14 cellular contexts compared by ENCODE assay signal in genomic region chr4:81747242-81747930, GRCh38.
DNase-seq lines count a peak whose midpoint lies in the region; ATAC-seq and FAIRE-seq lines count a peak whose summit lies in the region.
"Had no signal": no experiment of that assay in that cellular context is flagged by ENCODE, and none has a peak within 500 bp of the region (broad histone marks: within the 10 kb centered on the region; RNA-seq: fewer than 3 reads in every experiment).

No MANE protein-coding gene starts in this region.

- POLR2A ChIA-PET in CD4-positive, alpha-beta memory T cell (lab: Charles Lee; ENCODE audit: partially characterized antibody): no interaction called here

- peaks cover 4 to 5% of the 10 kb centered on the region in 2 donors for H3K4me1 ChIP-seq in small intestine (ENCODE audit: control insufficient read depth in 2 of 2, insufficient read depth in 1 of 2, low read depth in 1 of 2, low read length in 1 of 2)
- H3K4me1 ChIP-seq in CD4-positive, alpha-beta memory T cell (ENCODE audit: insufficient read depth, low read length): no peaks in the 10 kb centered on the region
- H3K4me1 ChIP-seq: pancreas had no signal

- ATAC-seq in GM18907 (IDR thresholded peaks at IDR 0.05; ENCODE audit: unreplicated experiment) (no peak), GM21825 (IDR thresholded peaks at IDR 0.05; ENCODE audit: unreplicated experiment) (no peak)
- ATAC-seq: esophagus mucosa had no signal

- H3K9me3 Mint-ChIP-seq in activated naive CD4-positive, alpha-beta T cell treated with anti-CD3 and anti-CD28 coated beads, Interleukin-2, amount 50 U/mL, for 24 hours: no peaks in the 10 kb centered on the region
- peaks cover 0 to 4% (median 0%) of the 10 kb centered on the region in 8 donors for H3K9me3 Mint-ChIP-seq in CD4-positive, alpha-beta memory T cell

- H3K27ac ChIP-seq in small intestine (ENCODE audit: low read depth in 1 of 2, low read length in 1 of 2): peak overlapping the region in 1 of 2 donors; percentile 47
- no peak overlapping the region for H3K27ac ChIP-seq in CD4-positive, alpha-beta memory T cell (ENCODE audit: low read depth, low read length)
- H3K27ac ChIP-seq: pancreas, thoracic aorta had no signal

- H3K4me3 ChIP-seq in small intestine (ENCODE audit: low read depth in 1 of 2, low read length in 2 of 2): no peak overlapping the region
- H3K4me3 ChIP-seq in CD4-positive, alpha-beta memory T cell (ENCODE audit: low read length in 2 of 2): no peak overlapping the region
- H3K4me3 ChIP-seq: pancreas, thoracic aorta had no signal

- intact Hi-C loops in CD4-positive, alpha-beta memory T cell (cut with micrococcal nuclease): no loop called here

- no peak for DNase-seq in activated naive CD4-positive, alpha-beta T cell treated with anti-CD3 and anti-CD28 coated beads, Interleukin-2, amount 50 U/mL, for 16 hours
- DNase-seq in NOMO-1 treated with dmso at 0.1 percent for 144 hours (lab: John Stamatoyannopoulos, UW; ENCODE audit: unreplicated experiment) (peak; percentile 36), glomerular endothelial cell (ENCODE audit: extremely low read depth, low read depth, low spot score) (peak; percentile 3), small intestine (peak; percentile 70)
- DNase-seq in CD4-positive, alpha-beta memory T cell: no peak
- DNase-seq: activated T-cell treated with anti-CD3 and anti-CD28 coated beads for 4 hours, KG1, NCI-H2171, pancreas had no signal

- CTCF ChIA-PET in CD4-positive, alpha-beta memory T cell (lab: Charles Lee; ENCODE audit: partially characterized antibody): interaction anchor here (0.9 kb wide), 1 partner anchor 280 kb away, joined by 3 read pairs; no protein-coding TSS in a partner anchor

- H3K27ac Mint-ChIP-seq in activated naive CD4-positive, alpha-beta T cell treated with anti-CD3 and anti-CD28 coated beads, Interleukin-2, amount 50 U/mL, for 24 hours: peak overlapping the region; percentile 3
- H3K27ac Mint-ChIP-seq in CD4-positive, alpha-beta memory T cell: peak overlapping the region in 2 of 7 donors; percentile 15 to 26

- no peak overlapping the region for H3K4me3 Mint-ChIP-seq in activated naive CD4-positive, alpha-beta T cell treated with anti-CD3 and anti-CD28 coated beads, Interleukin-2, amount 50 U/mL, for 24 hours
- H3K4me3 Mint-ChIP-seq in CD4-positive, alpha-beta memory T cell: peak overlapping the region in 1 of 8 donors; percentile 9

- H3K4me1 Mint-ChIP-seq in activated naive CD4-positive, alpha-beta T cell treated with anti-CD3 and anti-CD28 coated beads, Interleukin-2, amount 50 U/mL, for 24 hours: no peaks in the 10 kb centered on the region
- H3K4me1 Mint-ChIP-seq in CD4-positive, alpha-beta memory T cell: peaks cover 2 to 9% (median 4%) of the 10 kb centered on the region in 4 donors

- H3K27me3 Mint-ChIP-seq in activated naive CD4-positive, alpha-beta T cell treated with anti-CD3 and anti-CD28 coated beads, Interleukin-2, amount 50 U/mL, for 24 hours: no peaks in the 10 kb centered on the region
- no peaks in the 10 kb centered on the region for H3K27me3 Mint-ChIP-seq in CD4-positive, alpha-beta memory T cell

- no peaks in the 10 kb centered on the region for H3K36me3 Mint-ChIP-seq in activated naive CD4-positive, alpha-beta T cell treated with anti-CD3 and anti-CD28 coated beads, Interleukin-2, amount 50 U/mL, for 24 hours
- H3K36me3 Mint-ChIP-seq in CD4-positive, alpha-beta memory T cell: no peaks in the 10 kb centered on the region

- H3K9me3 ChIP-seq in small intestine (ENCODE audit: control insufficient read depth, low read depth): no peaks in the 10 kb centered on the region
- no peaks in the 10 kb centered on the region for H3K9me3 ChIP-seq in CD4-positive, alpha-beta memory T cell (ENCODE audit: control insufficient read depth in 1 of 2, low read length in 2 of 2)
- H3K9me3 ChIP-seq: pancreas, thoracic aorta had no signal

- WGBS in small intestine, 3 donors: 44 to 47% (median 47%) methylated on average over 2 of the region's 2 CpGs

- no peak for FAIRE-seq in small intestine (lab: Jason Lieb, UNC)
- FAIRE-seq: pancreas had no signal

- H3K27me3 ChIP-seq in small intestine (ENCODE audit: control insufficient read depth in 2 of 2, insufficient read depth in 2 of 2, low read length in 2 of 2): no peaks in the 10 kb centered on the region
- no peaks in the 10 kb centered on the region for H3K27me3 ChIP-seq in CD4-positive, alpha-beta memory T cell (ENCODE audit: insufficient read depth, low read length)
- H3K27me3 ChIP-seq: pancreas had no signal

- H3K36me3 ChIP-seq in small intestine (ENCODE audit: control insufficient read depth in 2 of 2, insufficient read depth in 2 of 2, low read length in 2 of 2): no peaks in the 10 kb centered on the region
- H3K36me3 ChIP-seq in CD4-positive, alpha-beta memory T cell (ENCODE audit: insufficient read depth, low read length): no peaks in the 10 kb centered on the region
- H3K36me3 ChIP-seq: pancreas, thoracic aorta had no signal

Comparison
In these comparisons a context has a peak if more than half of its experiments do, and no peak if none do; other contexts are left out.
1. DNase-seq: peak in NOMO-1 treated with dmso at 0.1 percent for 144 hours (single experiment), glomerular endothelial cell (single experiment) and small intestine (single experiment); none in activated naive CD4-positive, alpha-beta T cell treated with anti-CD3 and anti-CD28 coated beads, Interleukin-2, amount 50 U/mL, for 16 hours (single experiment) and CD4-positive, alpha-beta memory T cell (0 of 5).